18 cellular contexts compared by ENCODE assay signal in the genomic region with DNA sequence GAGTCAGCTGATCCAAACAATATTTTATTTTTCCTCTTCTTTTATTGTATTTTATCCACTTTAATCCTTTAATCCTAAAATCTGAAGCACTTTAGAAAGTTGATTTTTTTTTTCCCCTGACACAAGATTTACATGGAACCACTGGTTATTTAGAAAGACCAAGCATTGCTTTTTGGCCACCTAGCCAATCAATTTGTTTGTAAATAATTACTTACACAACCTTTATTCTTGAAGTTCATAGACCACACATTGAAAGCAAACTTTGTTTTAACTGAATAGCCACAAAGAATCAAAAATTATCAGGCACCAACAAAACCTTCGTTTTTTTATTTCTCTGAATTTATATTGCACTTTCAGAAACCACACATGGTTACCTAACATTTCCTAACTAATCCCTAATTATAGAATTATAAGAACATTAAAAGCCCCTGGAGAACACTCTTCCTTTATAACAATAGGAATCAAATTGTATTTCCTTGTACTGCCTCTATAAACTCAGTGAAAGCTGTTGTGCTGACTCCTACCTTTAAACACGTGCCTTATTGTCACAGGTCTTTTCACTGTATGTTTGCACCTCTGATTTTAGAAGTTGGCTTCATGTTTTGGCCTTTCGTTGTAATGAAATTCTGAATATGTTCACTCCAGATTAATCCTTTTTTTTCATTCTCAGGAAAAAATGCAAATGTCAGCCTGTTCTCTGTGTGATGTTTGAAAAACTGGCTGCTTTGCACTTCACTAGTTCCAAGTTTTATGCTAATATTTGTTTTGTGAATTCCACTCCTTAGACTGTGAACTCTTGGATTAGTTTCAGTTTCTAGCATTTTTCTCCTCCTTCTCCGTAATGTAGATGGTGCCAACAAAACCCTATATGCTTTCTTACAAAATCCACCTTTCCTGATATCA.
A peak's percentile ranks its signal among the peaks of the same experiment; 100 is the strongest.
DNase-seq lines count a peak whose midpoint lies in the region; ATAC-seq and TF ChIP-seq lines count a peak whose summit lies in the region.
"Had no signal": no experiment of that assay in that cellular context is flagged by ENCODE, and none has a peak within 500 bp of the region (broad histone marks: within the 10 kb centered on the region; RNA-seq: fewer than 3 reads in every experiment).

No MANE protein-coding gene starts in this region.

- ATAC-seq in right lobe of liver (peak; percentile 91 to 94 (median 93)), HG02885 (IDR thresholded peaks at IDR 0.05; ENCODE audit: poor library complexity, unreplicated experiment) (no peak)
- ATAC-seq in stimulated activated memory B cell treated with anti-CD40 and anti-IgM and Interleukin-4, amounts not matched to agents 10 μg/mL and 1 μg/mL and 100 μg/mL, for 72 hours, result no peak
- ATAC-seq: CD8-positive, alpha-beta T cell had no signal

- H4K20me1 ChIP-seq in GM23248 (ENCODE audit: insufficient read depth), result no peaks in the 10 kb centered on the region
- H4K20me1 ChIP-seq: BLaER1 had no signal

- H3K4me3 ChIP-seq in colonic mucosa, result no peak overlapping the region
- H3K4me3 ChIP-seq in right lobe of liver, result peak overlapping the region in 2 of 3 donors; percentile 11 to 36
- no peak overlapping the region for H3K4me3 ChIP-seq in GM23248
- H3K4me3 ChIP-seq: BLaER1 had no signal

- no peak for TF ChIP-seq CTCF in colonic mucosa (IDR thresholded peaks at IDR 0.05)
- no peak for TF ChIP-seq CTCF in right lobe of liver (IDR thresholded peaks at IDR 0.05)

- no peaks in the 10 kb centered on the region for H3K4me1 ChIP-seq in colonic mucosa
- peaks cover 0 to 7% (median 2%) of the 10 kb centered on the region in 4 donors for H3K4me1 ChIP-seq in right lobe of liver
- H3K4me1 ChIP-seq in GM23248 (ENCODE audit: insufficient read depth), result no peaks in the 10 kb centered on the region
- H3K4me1 ChIP-seq: BLaER1 had no signal

- no peaks in the 10 kb centered on the region for H3K79me2 ChIP-seq in GM23248 (ENCODE audit: insufficient read depth)

- no peaks in the 10 kb centered on the region for H3K4me1 Mint-ChIP-seq in stimulated activated memory B cell treated with anti-CD40 and anti-IgM and Interleukin-4, amounts not matched to agents 10 μg/mL and 1 μg/mL and 100 μg/mL, for 72 hours

- TF ChIP-seq POLR2A in right lobe of liver (IDR thresholded peaks at IDR 0.05), result no peak

- H3K9me3 Mint-ChIP-seq in stimulated activated memory B cell treated with anti-CD40 and anti-IgM and Interleukin-4, amounts not matched to agents 10 μg/mL and 1 μg/mL and 100 μg/mL, for 72 hours, result peaks cover 5% of the 10 kb centered on the region

- H3K27me3 Mint-ChIP-seq in stimulated activated memory B cell treated with anti-CD40 and anti-IgM and Interleukin-4, amounts not matched to agents 10 μg/mL and 1 μg/mL and 100 μg/mL, for 72 hours, result no peaks in the 10 kb centered on the region

- no peaks in the 10 kb centered on the region for H3K36me3 ChIP-seq in colonic mucosa
- H3K36me3 ChIP-seq in right lobe of liver, result no peaks in the 10 kb centered on the region
- H3K36me3 ChIP-seq in GM23248 (ENCODE audit: low read depth), result no peaks in the 10 kb centered on the region
- H3K36me3 ChIP-seq: BLaER1 had no signal

- H3K9ac ChIP-seq in colonic mucosa (ENCODE audit: low read depth in 2 of 2, low read length in 2 of 2) (no peak overlapping the region), GM23248 (no peak overlapping the region)
- H3K9ac ChIP-seq: BLaER1 had no signal

- H3K4me3 Mint-ChIP-seq in stimulated activated memory B cell treated with anti-CD40 and anti-IgM and Interleukin-4, amounts not matched to agents 10 μg/mL and 1 μg/mL and 100 μg/mL, for 72 hours, result no peak overlapping the region
- H3K4me3 Mint-ChIP-seq: CD8-positive, alpha-beta T cell had no signal

- no peaks in the 10 kb centered on the region for H3F3A ChIP-seq in GM23248 (ENCODE audit: insufficient read depth)

- H2AFZ ChIP-seq in GM23248, result no peak overlapping the region

- intact Hi-C loops in colonic mucosa (cut with DNase I), result no loop called here
- intact Hi-C loops in right lobe of liver (cut with DNase I), result no loop called here

- DNase-seq in DMS53 (lab: John Stamatoyannopoulos, UW) (peak; percentile 69), colonic mucosa (no peak), right lobe of liver (no peak), smooth muscle cell of the brain vasculature (ENCODE audit: low read depth, low spot score) (peak; percentile 2), GM23248 (no peak), DMS153 treated with DMSO at 0.1 percent for 48 hours (lab: John Stamatoyannopoulos, UW; ENCODE audit: unreplicated experiment) (no peak)
- DNase-seq: CD8-positive, alpha-beta T cell; MV-4-11; NCI-H1417; NCI-H187 treated with DMSO at 0.1 percent for 48 hours; NCI-H2171 treated with DMSO at 0.1 percent for 48 hours; NCI-H446 treated with DMSO at 0.1 percent for 48 hours; NK-92 treated with Interleukin-12 subunit alpha and Interleukin-12 subunit beta, amount 100 ng/mL, for 24 hours; RPMI8226; SIG-M5 had no signal

- no peaks in the 10 kb centered on the region for H3K36me3 Mint-ChIP-seq in stimulated activated memory B cell treated with anti-CD40 and anti-IgM and Interleukin-4, amounts not matched to agents 10 μg/mL and 1 μg/mL and 100 μg/mL, for 72 hours
- H3K36me3 Mint-ChIP-seq: CD8-positive, alpha-beta T cell had no signal

- 12% methylated on average over 4 of the region's 4 CpGs for WGBS in right lobe of liver (ENCODE audit: insufficient coverage, low coverage, low lambda C conversion rate, missing lambda C conversion rate)
- 2 to 4% methylated on average over 4 of the region's 4 CpGs for WGBS in GM23248 (ENCODE audit: low coverage in 1 of 2, low lambda C conversion rate in 2 of 2, missing lambda C conversion rate in 2 of 2), 2 experiments

- H3K27me3 ChIP-seq in colonic mucosa (no peaks in the 10 kb centered on the region), right lobe of liver (no peaks in the 10 kb centered on the region), GM23248 (replicated peaks; ENCODE audit: insufficient read depth) (no peaks in the 10 kb centered on the region)
- H3K27me3 ChIP-seq: BLaER1 had no signal

- H3K4me2 ChIP-seq in GM23248 (ENCODE audit: unreplicated experiment), result no peak overlapping the region
- H3K4me2 ChIP-seq: BLaER1 had no signal

- in situ Hi-C loops in GM23248 (cut with MboI), result no loop called here

- no peak overlapping the region for H3K27ac Mint-ChIP-seq in stimulated activated memory B cell treated with anti-CD40 and anti-IgM and Interleukin-4, amounts not matched to agents 10 μg/mL and 1 μg/mL and 100 μg/mL, for 72 hours
- H3K27ac Mint-ChIP-seq: CD8-positive, alpha-beta T cell had no signal

- H3K27ac ChIP-seq in colonic mucosa, result peak overlapping the region; percentile 33
- peak overlapping the region; percentile 41 to 87 (median 79) for H3K27ac ChIP-seq in right lobe of liver
- H3K27ac ChIP-seq in GM23248, result no peak overlapping the region
- H3K27ac ChIP-seq: BLaER1 had no signal

- no peaks in the 10 kb centered on the region for H3K9me2 ChIP-seq in GM23248 (ENCODE audit: insufficient read depth)

- H3K9me3 ChIP-seq in colonic mucosa, result no peaks in the 10 kb centered on the region
- H3K9me3 ChIP-seq in right lobe of liver, result no peaks in the 10 kb centered on the region
- no peaks in the 10 kb centered on the region for H3K9me3 ChIP-seq in GM23248 (ENCODE audit: low read depth)

Comparison
In these comparisons a context has a peak if more than half of its experiments do, and no peak if none do; other contexts are left out.
1. DNase-seq: peak in DMS53 (single experiment) and smooth muscle cell of the brain vasculature (single experiment); none in colonic mucosa (single experiment), right lobe of liver (0 of 3), GM23248 (single experiment) and DMS153 treated with DMSO at 0.1 percent for 48 hours (single experiment).
2. H3K4me3 ChIP-seq: peak in right lobe of liver (2 of 3); none in colonic mucosa (single experiment) and GM23248 (single experiment).
3. ATAC-seq: peak in right lobe of liver (4 of 4); none in HG02885 (single experiment) and stimulated activated memory B cell treated with anti-CD40 and anti-IgM and Interleukin-4, amounts not matched to agents 10 μg/mL and 1 μg/mL and 100 μg/mL, for 72 hours (single experiment).